Comparison of ENCODE assay signal across 14 cellular contexts in the genomic region with DNA sequence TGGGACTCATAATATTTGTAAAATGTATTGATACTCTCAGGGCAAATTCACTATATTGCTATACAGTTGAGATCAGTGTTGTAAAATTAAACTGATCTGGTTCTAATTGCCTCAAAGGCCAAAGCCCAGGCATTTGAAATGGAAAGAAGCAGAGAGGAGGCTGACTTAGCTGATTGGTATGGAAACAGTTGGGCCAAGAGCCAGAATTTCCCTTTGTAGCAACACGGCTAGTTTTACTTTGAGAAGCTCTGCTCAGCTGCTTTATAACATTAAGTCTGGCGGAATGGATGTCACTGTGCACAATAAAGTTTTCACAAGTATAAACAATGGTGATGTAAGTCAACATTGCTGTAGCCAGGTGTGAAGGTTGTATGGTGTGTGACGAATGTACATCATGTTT.
DNase-seq lines count a peak whose midpoint lies in the region; ATAC-seq, FAIRE-seq and TF ChIP-seq lines count a peak whose summit lies in the region.
"Had no signal": no experiment of that assay in that cellular context is flagged by ENCODE, and none has a peak within 500 bp of the region (broad histone marks: within the 10 kb centered on the region; RNA-seq: fewer than 3 reads in every experiment).

No MANE protein-coding gene starts in this region.

- POLR2A ChIA-PET in activated CD4-positive, alpha-beta memory T cell treated with anti-CD3 and anti-CD28 coated beads, Interleukin-2, amount 10 ng/mL, durations not matched to agents 7 days and 5 days (lab: Charles Lee) = no interaction called here

- peak; percentile 51 for FAIRE-seq in endometrium (lab: Jason Lieb, UNC)

- TF ChIP-seq CTCF in AG09319 (IDR thresholded peaks at IDR 0.05; ENCODE audit: low read depth, low read length) (no peak), dorsolateral prefrontal cortex (IDR thresholded peaks at IDR 0.05 in 54 of 56, conservative IDR thresholded peaks at IDR 0.05 in 2 of 56; ENCODE audit: low read depth in 1 of 56, partially characterized antibody in 56 of 56) (no peak)

- no peak overlapping the region for H3K27ac ChIP-seq in dorsolateral prefrontal cortex
- H3K27ac ChIP-seq: VCaP had no signal

- no peak overlapping the region for H3K27ac Mint-ChIP-seq in activated CD4-positive, alpha-beta memory T cell treated with anti-CD3 and anti-CD28 coated beads, Interleukin-2, amount 10 ng/mL, durations not matched to agents 7 days and 5 days

- H3K4me3 ChIP-seq in MG63 = no peak overlapping the region
- no peak overlapping the region for H3K4me3 ChIP-seq in dorsolateral prefrontal cortex

- H3K36me3 ChIP-seq in MG63 = no peaks in the 10 kb centered on the region

- H3K9me3 ChIP-seq in MG63 = no peaks in the 10 kb centered on the region

- H3K27me3 ChIP-seq in MG63 (no peaks in the 10 kb centered on the region), dorsolateral prefrontal cortex (no peaks in the 10 kb centered on the region)

- no peaks in the 10 kb centered on the region for H3K27me3 Mint-ChIP-seq in activated CD4-positive, alpha-beta memory T cell treated with anti-CD3 and anti-CD28 coated beads, Interleukin-2, amount 10 ng/mL, durations not matched to agents 7 days and 5 days

- H3K4me3 Mint-ChIP-seq in activated CD4-positive, alpha-beta memory T cell treated with anti-CD3 and anti-CD28 coated beads, Interleukin-2, amount 10 ng/mL, durations not matched to agents 7 days and 5 days = no peak overlapping the region

- no peaks in the 10 kb centered on the region for H3K36me3 Mint-ChIP-seq in activated CD4-positive, alpha-beta memory T cell treated with anti-CD3 and anti-CD28 coated beads, Interleukin-2, amount 10 ng/mL, durations not matched to agents 7 days and 5 days (ENCODE audit: low read depth)

- DNase-seq in AG09319 (ENCODE audit: extremely low read depth, low read depth) = peak; percentile 77
- peak; percentile 28 for DNase-seq in MG63
- peak; percentile 82 for DNase-seq in myocyte (ENCODE audit: low read depth)
- no peak for DNase-seq in NCI-H526 (lab: John Stamatoyannopoulos, UW)
- DNase-seq in activated CD4-positive, alpha-beta memory T cell treated with anti-CD3 and anti-CD28 coated beads, Interleukin-2, amount 10 ng/mL, durations not matched to agents 7 days and 5 days = no peak
- no peak for DNase-seq in dorsolateral prefrontal cortex
- DNase-seq: activated T-cell treated with anti-CD3 and anti-CD28 coated beads, Interleukin-2, amount 50 U/mL, for 1 hour; anterior cingulate cortex; NCI-H1105 treated with DMSO at 0.1 percent for 48 hours; NCI-H526 treated with DMSO at 0.1 percent for 48 hours; SHP77 had no signal

- CTCF ChIA-PET in activated CD4-positive, alpha-beta memory T cell treated with anti-CD3 and anti-CD28 coated beads, Interleukin-2, amount 10 ng/mL, durations not matched to agents 7 days and 5 days (lab: Charles Lee) = no interaction called here

- no peaks in the 10 kb centered on the region for H3K9me3 Mint-ChIP-seq in activated CD4-positive, alpha-beta memory T cell treated with anti-CD3 and anti-CD28 coated beads, Interleukin-2, amount 10 ng/mL, durations not matched to agents 7 days and 5 days

- H3K4me1 Mint-ChIP-seq in activated CD4-positive, alpha-beta memory T cell treated with anti-CD3 and anti-CD28 coated beads, Interleukin-2, amount 10 ng/mL, durations not matched to agents 7 days and 5 days = no peaks in the 10 kb centered on the region

- intact Hi-C loops in dorsolateral prefrontal cortex (cut with DNase I) = no loop called here

- ATAC-seq in GM21529 (IDR thresholded peaks at IDR 0.05; ENCODE audit: unreplicated experiment) = no peak

Comparison
In these comparisons a context has a peak if more than half of its experiments do, and no peak if none do; other contexts are left out.
1. DNase-seq: peak in AG09319 (single experiment), MG63 (single experiment) and myocyte (single experiment); none in NCI-H526 (0 of 2), activated CD4-positive, alpha-beta memory T cell treated with anti-CD3 and anti-CD28 coated beads, Interleukin-2, amount 10 ng/mL, durations not matched to agents 7 days and 5 days (single experiment) and dorsolateral prefrontal cortex (0 of 10).